ENCODE assay signal across 8 cellular contexts in genomic region chr13:113913408-113913807, GRCh38. TPM values are rescaled to one million over a fixed set of nuclear protein-coding genes. Genes with fewer than 3 reads are reported as not detected.
DNase-seq lines count a peak whose midpoint lies in the region; ATAC-seq, FAIRE-seq and TF ChIP-seq lines count a peak whose summit lies in the region.
"Not testable (repeated sequence)": the region's sequence is repeated elsewhere in the genome, so short reads cannot be mapped to it uniquely, and the experiment has no call there.

No MANE protein-coding gene starts in this region.

- H2AFZ ChIP-seq in HepG2 (ENCODE audit: low read length) = not testable (repeated sequence)

- H3K27ac ChIP-seq in BLaER1 treated with 17β-estradiol and CSF1 and Interleukin-3, amounts not matched to agents 10 nM and 100 nM = peak overlapping the region in 1 of 11 experiments; percentile 46; a peak in 1 of 22 replicates
- H3K27ac ChIP-seq in RWPE1; HepG2 (ENCODE audit: extremely low read length, insufficient read depth, low read length): not testable (repeated sequence)
- peak overlapping the region; percentile 76 for H3K27ac ChIP-seq in epithelial cell of prostate

- H3K4me1 Mint-ChIP-seq in activated T-helper 2 cell treated with anti-CD3 and anti-CD28 coated beads, Interferon-gamma antibody, Interleukin-2, Interleukin-4, amounts not matched to agents 10 μg/mL and 5 μg/mL and 100 μg/mL, durations not matched to agents 14 hours and 24 hours and 36 hours (ENCODE audit: low read depth) = not testable (repeated sequence)

- H3K27me3 Mint-ChIP-seq in activated T-helper 2 cell treated with anti-CD3 and anti-CD28 coated beads, Interferon-gamma antibody, Interleukin-2, Interleukin-4, amounts not matched to agents 10 μg/mL and 5 μg/mL and 100 μg/mL, durations not matched to agents 14 hours and 24 hours and 36 hours (ENCODE audit: low read depth) = peaks cover 48% of the 10 kb centered on the region

- H3K27me3 ChIP-seq in BLaER1 treated with 17β-estradiol and CSF1 and Interleukin-3, amounts not matched to agents 10 nM and 100 nM = peaks cover 0 to 15% (median 0%) of the 10 kb centered on the region in 11 experiments; a peak in 6 of 22 replicates
- H3K27me3 ChIP-seq in HepG2 (ENCODE audit: control insufficient read depth in 1 of 2, insufficient read depth in 2 of 2, low read length in 2 of 2) = peaks cover 2 to 26% of the 10 kb centered on the region in 2 experiments; a peak in 3 of 5 replicates

- TF ChIP-seq RAD21 in HepG2 (CRISPR knock-in tag; IDR thresholded peaks at IDR 0.05) = not testable (repeated sequence)

- H3K9me3 ChIP-seq in BLaER1 treated with 17β-estradiol and CSF1 and Interleukin-3, amounts not matched to agents 10 nM and 100 nM (replicated peaks in 1 of 11) = peaks cover 17 to 46% (median 30%) of the 10 kb centered on the region in 11 experiments; a peak in 20 of 22 replicates
- not testable (repeated sequence) for H3K9me3 ChIP-seq in HepG2 (ENCODE audit: low read length)

- 6% methylated on average over 8 of the region's 8 CpGs for WGBS in HepG2 (ENCODE audit: low lambda C conversion rate)

- in situ Hi-C loops in HepG2 (cut with HindIII; ENCODE audit: extremely low pct_ligation_motif_present, low pct_unique_long_range_greater_than_20kb) = not testable (repeated sequence)

- DNase-seq in HT1080 (ENCODE audit: low read depth) = peak; percentile 64
- peak; percentile 46 for DNase-seq in RWPE1 (ENCODE audit: low spot score)
- peak; percentile 35 for DNase-seq in activated CD8-positive, alpha-beta memory T cell treated with anti-CD3 and anti-CD28 coated beads for 24 hours
- DNase-seq in activated T-helper 2 cell treated with anti-CD3 and anti-CD28 coated beads, Interferon-gamma antibody, Interleukin-2, Interleukin-4, amounts not matched to agents 10 μg/mL and 5 μg/mL and 100 μg/mL, durations not matched to agents 14 hours and 24 hours and 36 hours (ENCODE audit: low spot score) = peak; percentile 2
- DNase-seq in epithelial cell of prostate (ENCODE audit: low read depth, low spot score) = peak; percentile 36
- not testable (repeated sequence) for DNase-seq in HepG2 (ENCODE audit: low spot score)
- DNase-seq in stimulated activated CD4-positive, alpha-beta T cell treated with anti-CD3 and anti-CD28 coated beads, Interleukin-1b, Interleukin-23, amount 100 ng/mL, for 48 hours = peak; percentile 53

- not testable (repeated sequence) for FAIRE-seq in HepG2 (lab: Jason Lieb, UNC)

- ATAC-seq in HepG2 = not testable (repeated sequence)

- H3K4me1 ChIP-seq in BLaER1 treated with 17β-estradiol and CSF1 and Interleukin-3, amounts not matched to agents 10 nM and 100 nM = peaks cover 22 to 56% (median 37%) of the 10 kb centered on the region in 10 experiments
- H3K4me1 ChIP-seq in HepG2 (ENCODE audit: insufficient read depth, low read length) = not testable (repeated sequence)

- TF ChIP-seq EP300 in HepG2 (IDR thresholded peaks at IDR 0.05; ENCODE audit: low read depth in 2 of 2, low read length in 2 of 2); HepG2 (CRISPR knock-in tag; IDR thresholded peaks at IDR 0.05; ENCODE audit: borderline replicate concordance): not testable (repeated sequence)

- H3K36me3 ChIP-seq in BLaER1 treated with 17β-estradiol and CSF1 and Interleukin-3, amounts not matched to agents 10 nM and 100 nM; HepG2 (replicated peaks in 1 of 2; ENCODE audit: control insufficient read depth in 1 of 2, insufficient read depth in 2 of 2, low read length in 2 of 2): not testable (repeated sequence)

- H3K4me3 Mint-ChIP-seq in activated T-helper 2 cell treated with anti-CD3 and anti-CD28 coated beads, Interferon-gamma antibody, Interleukin-2, Interleukin-4, amounts not matched to agents 10 μg/mL and 5 μg/mL and 100 μg/mL, durations not matched to agents 14 hours and 24 hours and 36 hours (ENCODE audit: low read depth) = not testable (repeated sequence)

- CTCF ChIA-PET in RWPE1 (lab: Yijun Ruan, JAX) = interaction anchor here (0.6 kb wide), 1 partner anchor 222 kb away, joined by 4 read pairs; no protein-coding TSS in a partner anchor
- CTCF ChIA-PET in HepG2 (lab: Yijun Ruan, JAX; ENCODE audit: low intra/inter-chr PET ratio, low total read pairs) = not testable (repeated sequence)

- not testable (repeated sequence) for H3K4me3 ChIP-seq in BLaER1 treated with 17β-estradiol and CSF1 and Interleukin-3, amounts not matched to agents 10 nM and 100 nM; HepG2 (replicated peaks in 1 of 3; ENCODE audit: insufficient read depth in 1 of 3, low read depth in 2 of 3, low read length in 3 of 3)

- TF ChIP-seq CTCF in RWPE1 (conservative IDR thresholded peaks at IDR 0.05; ENCODE audit: low read depth); HepG2 (CRISPR knock-in tag; IDR thresholded peaks at IDR 0.05): not testable (repeated sequence)

- intact Hi-C loops in activated T-helper 2 cell treated with anti-CD3 and anti-CD28 coated beads, Interferon-gamma antibody, Interleukin-2, Interleukin-4, amounts not matched to agents 10 μg/mL and 5 μg/mL and 100 μg/mL, durations not matched to agents 14 hours and 24 hours and 36 hours (cut with micrococcal nuclease); HepG2 (cut with micrococcal nuclease; ENCODE audit: unreplicated experiment): not testable (repeated sequence)

- H3K9me3 Mint-ChIP-seq in activated T-helper 2 cell treated with anti-CD3 and anti-CD28 coated beads, Interferon-gamma antibody, Interleukin-2, Interleukin-4, amounts not matched to agents 10 μg/mL and 5 μg/mL and 100 μg/mL, durations not matched to agents 14 hours and 24 hours and 36 hours = not testable (repeated sequence)

- not testable (repeated sequence) for H4K20me1 ChIP-seq in BLaER1 treated with 17β-estradiol and CSF1 and Interleukin-3, amounts not matched to agents 10 nM and 100 nM; HepG2 (ENCODE audit: insufficient read depth, low read length)

- not testable (repeated sequence) for H3K27ac Mint-ChIP-seq in activated T-helper 2 cell treated with anti-CD3 and anti-CD28 coated beads, Interferon-gamma antibody, Interleukin-2, Interleukin-4, amounts not matched to agents 10 μg/mL and 5 μg/mL and 100 μg/mL, durations not matched to agents 14 hours and 24 hours and 36 hours

- H3K36me3 Mint-ChIP-seq in activated T-helper 2 cell treated with anti-CD3 and anti-CD28 coated beads, Interferon-gamma antibody, Interleukin-2, Interleukin-4, amounts not matched to agents 10 μg/mL and 5 μg/mL and 100 μg/mL, durations not matched to agents 14 hours and 24 hours and 36 hours (ENCODE audit: low read depth) = not testable (repeated sequence)

- H3K79me2 ChIP-seq in HepG2 (ENCODE audit: insufficient read depth, low read length) = not testable (repeated sequence)

- BruUV-seq in HepG2 (replicated peaks; lab: Mats Ljungman, UMichigan) = not testable (repeated sequence)

- POLR2A ChIA-PET in RWPE1 (lab: Yijun Ruan, JAX; ENCODE audit: low non-redundant PET); HepG2 (lab: Yijun Ruan, JAX): not testable (repeated sequence)

- TF ChIP-seq POLR2A in HepG2 (IDR thresholded peaks at IDR 0.05; ENCODE audit: insufficient read depth in 1 of 2, low read depth in 2 of 2, low read length in 2 of 2) = not testable (repeated sequence)

- H3K9ac ChIP-seq in BLaER1 treated with 17β-estradiol and CSF1 and Interleukin-3, amounts not matched to agents 10 nM and 100 nM; HepG2 (ENCODE audit: insufficient read depth, low read depth, low read length): not testable (repeated sequence)

- peak overlapping the region; percentile 7 to 77 (median 65); a peak in 20 of 22 replicates for H3K4me2 ChIP-seq in BLaER1 treated with 17β-estradiol and CSF1 and Interleukin-3, amounts not matched to agents 10 nM and 100 nM
- H3K4me2 ChIP-seq in HepG2 (ENCODE audit: low read depth, low read length) = not testable (repeated sequence)

TF ChIP-seq in HepG2, 621 proteins besides CTCF, POLR2A, EP300 and RAD21:
- peak; percentile 35; the same call in 1 of the 2 replicates for TF ChIP-seq FOSL2 (CRISPR knock-in tag; IDR thresholded peaks at IDR 0.05)
- TF ChIP-seq BHLHE40 (IDR thresholded peaks at IDR 0.05; ENCODE audit: low read length) = peak; percentile 42; the same call in 1 of the 2 replicates

RNA-seq across cellular contexts. Expression of gene GAS6, which starts 49.5 kb away (rescaled TPM):
- total RNA-seq in HT1080 (2014; rRNA removed; shearing (Covaris generic)) = 136 and 138 TPM in 2 replicates
- 338 and 350 TPM in 2 replicates for polyA plus RNA-seq in HT1080 (2015; cell fraction: cytosol; rRNA removed)
- polyA plus RNA-seq in HT1080 (2015; cell fraction: nucleus; rRNA removed) = 351 and 364 TPM in 2 replicates
- total RNA-seq in activated T-helper 2 cell treated with anti-CD3 and anti-CD28 coated beads, Interferon-gamma antibody, Interleukin-2, Interleukin-4, amounts not matched to agents 10 μg/mL and 5 μg/mL and 100 μg/mL, durations not matched to agents 14 hours and 24 hours and 36 hours = 0.14 and 0.32 TPM in 2 replicates
- total RNA-seq in HepG2 (2016; rRNA removed; fragmentation: Illumina TruSeq; extraction: Trizol) = 0.09 and 0.11 TPM in 2 replicates
- total RNA-seq in HepG2 (2016; cell fraction: cytosol; rRNA removed; fragmentation: Illumina TruSeq; extraction: Trizol; ENCODE audit: low read depth) = 0.09 TPM in 1 of 2 replicates, not detected in the other
- total RNA-seq in HepG2 (2016; cell fraction: insoluble cytoplasmic fraction; rRNA removed; fragmentation: Illumina TruSeq; extraction: Trizol) = 0.09 TPM in 1 of 2 replicates, not detected in the other
- total RNA-seq in HepG2 (2016; cell fraction: membrane; rRNA removed; fragmentation: Illumina TruSeq; extraction: Trizol) = 0.19 and 0.21 TPM in 2 replicates
- total RNA-seq in HepG2 (2016; cell fraction: nucleus; rRNA removed; fragmentation: Illumina TruSeq; extraction: Trizol) = 0.28 TPM in 1 of 2 replicates, not detected in the other
- 0.21 and 0.24 TPM in 2 replicates for polyA plus RNA-seq in HepG2 (2011; rRNA removed)
- polyA plus RNA-seq in HepG2 (2011; cell fraction: cytosol; rRNA removed) = 0.14 and 0.34 TPM in 2 replicates
- polyA plus RNA-seq in HepG2 (2011; cell fraction: nucleus; rRNA removed) = 0.57 and 0.93 TPM in 2 replicates
- polyA plus RNA-seq in HepG2 (2012) = 0.13 and 0.23 TPM in 2 replicates
- polyA plus RNA-seq in HepG2 (2016; cell fraction: cytosol; fragmentation: Illumina TruSeq; extraction: Trizol; ENCODE audit: low read depth) = 0.05 and 0.14 TPM in 2 replicates
- 0.09 and 0.13 TPM in 2 replicates for polyA plus RNA-seq in HepG2 (2016; cell fraction: insoluble cytoplasmic fraction; fragmentation: Illumina TruSeq; extraction: Trizol; ENCODE audit: low read depth)
- polyA plus RNA-seq in HepG2 (2016; cell fraction: membrane; fragmentation: Illumina TruSeq; extraction: Trizol; ENCODE audit: low read depth) = 0.15 and 0.21 TPM in 2 replicates
- polyA plus RNA-seq in HepG2 (2016; cell fraction: nucleus; fragmentation: Illumina TruSeq; extraction: Trizol; ENCODE audit: insufficient read depth, low read depth) = 0.52 and 0.59 TPM in 2 replicates
- polyA minus RNA-seq in HepG2 (2011; rRNA and poly(A)+ RNA removed; ENCODE audit: low replicate concordance) = 0.16 and 5.7 TPM in 2 replicates
- polyA minus RNA-seq in HepG2 (2011; cell fraction: cytosol; rRNA and poly(A)+ RNA removed) = not detected in 2 replicates
- 0.13 TPM in 1 of 2 replicates, not detected in the other for polyA minus RNA-seq in HepG2 (2011; cell fraction: nucleus; rRNA and poly(A)+ RNA removed)

Comparison
In these comparisons a context has a peak if more than half of its experiments do, and no peak if none do; other contexts are left out.
1. RNA of gene GAS6, which starts 49.5 kb away (total RNA-seq): 136 to 138 TPM in HT1080; 0.14 to 0.32 TPM in activated T-helper 2 cell treated with anti-CD3 and anti-CD28 coated beads, Interferon-gamma antibody, Interleukin-2, Interleukin-4, amounts not matched to agents 10 μg/mL and 5 μg/mL and 100 μg/mL, durations not matched to agents 14 hours and 24 hours and 36 hours and 0.09 to 0.28 TPM in HepG2; every median in the first group is over 100 times any median in the second.